Comparison of ENCODE assay signal across 24 cellular contexts in genomic region chr2:102486941-102487702, GRCh38. TPM values are rescaled to one million over a fixed set of nuclear protein-coding genes. Genes with fewer than 3 reads are reported as not detected.
DNase-seq lines count a peak whose midpoint lies in the region; ATAC-seq and TF ChIP-seq lines count a peak whose summit lies in the region.
"Had no signal": no experiment of that assay in that cellular context is flagged by ENCODE, and none has a peak within 500 bp of the region (broad histone marks: within the 10 kb centered on the region; RNA-seq: fewer than 3 reads in every experiment).

No MANE protein-coding gene starts in this region.

- no peaks in the 10 kb centered on the region for H3K79me2 ChIP-seq in PC-3 (ENCODE audit: low read length)

- no peaks in the 10 kb centered on the region for H3K9me3 Mint-ChIP-seq in stimulated activated effector memory CD8-positive, alpha-beta T cell treated with anti-CD3 and anti-CD28 coated beads, Interleukin-12 subunit alpha, Interleukin-12 subunit beta, amount 100 ng/mL, for 72 hours
- H3K9me3 Mint-ChIP-seq in activated CD4-positive, alpha-beta T cell treated with anti-CD3 and anti-CD28 coated beads for 36 hours (ENCODE audit: low read depth) = no peaks in the 10 kb centered on the region
- H3K9me3 Mint-ChIP-seq: activated naive CD4-positive, alpha-beta T cell treated with anti-CD3 and anti-CD28 coated beads for 36 hours had no signal

- POLR2A ChIA-PET in PC-3 (lab: Charles Lee; ENCODE audit: unreplicated experiment) = no interaction called here
- POLR2A ChIA-PET in activated CD4-positive, alpha-beta T cell treated with anti-CD3 and anti-CD28 coated beads for 36 hours (lab: Charles Lee) = interaction anchor here (0.8 kb wide), 1 partner anchor 99 kb away, joined by 4 read pairs; no protein-coding TSS in a partner anchor

- H3K4me1 ChIP-seq in PC-3 (ENCODE audit: insufficient read depth, low read length) = peaks cover 14% of the 10 kb centered on the region
- H3K4me1 ChIP-seq: adrenal gland, pancreas had no signal

- peaks cover 27% of the 10 kb centered on the region for H3K4me1 Mint-ChIP-seq in stimulated activated effector memory CD8-positive, alpha-beta T cell treated with anti-CD3 and anti-CD28 coated beads, Interleukin-12 subunit alpha, Interleukin-12 subunit beta, amount 100 ng/mL, for 72 hours
- peaks cover 8% of the 10 kb centered on the region for H3K4me1 Mint-ChIP-seq in activated CD4-positive, alpha-beta T cell treated with anti-CD3 and anti-CD28 coated beads for 36 hours

- peaks cover 23% of the 10 kb centered on the region for H3K27me3 Mint-ChIP-seq in activated CD4-positive, alpha-beta T cell treated with anti-CD3 and anti-CD28 coated beads for 36 hours

- ATAC-seq in PC-3 (no peak), left colon (peak; percentile 32)
- peak; percentile 8 for ATAC-seq in stimulated activated effector memory CD8-positive, alpha-beta T cell treated with anti-CD3 and anti-CD28 coated beads, Interleukin-12 subunit alpha, Interleukin-12 subunit beta, amount 100 ng/mL, for 72 hours
- no peak for ATAC-seq in activated CD4-positive, alpha-beta T cell treated with anti-CD3 and anti-CD28 coated beads for 36 hours
- ATAC-seq: K562, left ventricle myocardium superior had no signal

- H3K9ac ChIP-seq in PC-3 (ENCODE audit: low read length) = no peak overlapping the region

- H4K20me1 ChIP-seq in PC-3 (ENCODE audit: low read length) = no peaks in the 10 kb centered on the region

- no peaks in the 10 kb centered on the region for H3K27me3 ChIP-seq in PC-3 (ENCODE audit: low read length)
- H3K27me3 ChIP-seq: adrenal gland, pancreas had no signal

- H3K27ac ChIP-seq in PC-3 (ENCODE audit: low read length) = peak overlapping the region; percentile 73
- H3K27ac ChIP-seq: adrenal gland, pancreas, WERI-Rb-1 had no signal

- H3K9me2 ChIP-seq in PC-3 (replicated peaks; ENCODE audit: low read length) = no peaks in the 10 kb centered on the region

- H3F3A ChIP-seq in PC-3 (ENCODE audit: low read length, unreplicated experiment) = no peaks in the 10 kb centered on the region

- H3K4me3 ChIP-seq in PC-3 (ENCODE audit: low read length) (peak overlapping the region; percentile 48; the same call in 1 of the 2 replicates), epithelial cell of esophagus (ENCODE audit: low read length) (no peak overlapping the region)
- H3K4me3 ChIP-seq: adrenal gland, K562, pancreas had no signal

- H3K36me3 Mint-ChIP-seq in stimulated activated effector memory CD8-positive, alpha-beta T cell treated with anti-CD3 and anti-CD28 coated beads, Interleukin-12 subunit alpha, Interleukin-12 subunit beta, amount 100 ng/mL, for 72 hours = no peaks in the 10 kb centered on the region
- no peaks in the 10 kb centered on the region for H3K36me3 Mint-ChIP-seq in activated CD4-positive, alpha-beta T cell treated with anti-CD3 and anti-CD28 coated beads for 36 hours (ENCODE audit: low read depth)

- BruUV-seq in PC-3 (replicated peaks; lab: Mats Ljungman, UMichigan) = no TSS peak

- no peak for TF ChIP-seq CTCF in PC-3 (conservative IDR thresholded peaks at IDR 0.05; ENCODE audit: low read depth, low read length)
- TF ChIP-seq CTCF in epithelial cell of esophagus (IDR thresholded peaks at IDR 0.05; ENCODE audit: insufficient read depth, low read depth, low read length, missing control alignments) = no peak

- CTCF ChIA-PET in PC-3 (lab: Charles Lee) = no interaction called here
- CTCF ChIA-PET in activated CD4-positive, alpha-beta T cell treated with anti-CD3 and anti-CD28 coated beads for 36 hours (lab: Charles Lee) = interaction anchor here (0.6 to 3.7 kb wide), 3 partner anchors 14 to 321 kb away, joined by 3 to 13 read pairs (median 3); partner anchors contain the start of gene SLC9A4

- H3K27ac Mint-ChIP-seq in stimulated activated effector memory CD8-positive, alpha-beta T cell treated with anti-CD3 and anti-CD28 coated beads, Interleukin-12 subunit alpha, Interleukin-12 subunit beta, amount 100 ng/mL, for 72 hours = no peak overlapping the region
- H3K27ac Mint-ChIP-seq in activated CD4-positive, alpha-beta T cell treated with anti-CD3 and anti-CD28 coated beads for 36 hours = no peak overlapping the region
- H3K27ac Mint-ChIP-seq: activated naive CD4-positive, alpha-beta T cell treated with anti-CD3 and anti-CD28 coated beads for 36 hours; activated T-helper 1 cell treated with anti-CD3 and anti-CD28 coated beads, Interleukin-12 subunit alpha, Interleukin-12 subunit beta, Interleukin-2, Interleukin-4 antibody, amounts not matched to agents 30 ng/mL and 10 ng/mL and 1 ng/mL, durations not matched to agents 14 hours and 24 hours and 36 hours had no signal

- H3K9me3 ChIP-seq in PC-3 (ENCODE audit: low read length) = no peaks in the 10 kb centered on the region
- H3K9me3 ChIP-seq: adrenal gland, pancreas had no signal

- H3K36me3 ChIP-seq in PC-3 (ENCODE audit: low read depth, low read length) = no peaks in the 10 kb centered on the region
- H3K36me3 ChIP-seq: adrenal gland, pancreas, WERI-Rb-1 had no signal

- H3K4me2 ChIP-seq in PC-3 (ENCODE audit: low read length) = peak overlapping the region; percentile 80

- intact Hi-C loops in PC-3 (cut with micrococcal nuclease) (no loop called here), left colon (cut with DNase I, micrococcal nuclease) (no loop called here)
- intact Hi-C loops in activated CD4-positive, alpha-beta T cell treated with anti-CD3 and anti-CD28 coated beads for 36 hours (cut with DNase I, micrococcal nuclease) = no loop called here

- DNase-seq in PC-3 (no peak), epithelial cell of esophagus (ENCODE audit: low read depth) (peak; percentile 80), left colon (no peak), HuH-7 (ENCODE audit: low spot score) (no peak), NCI-H1105 treated with DMSO at 0.1 percent for 48 hours (lab: John Stamatoyannopoulos, UW) (no peak), NCI-H1417 (lab: John Stamatoyannopoulos, UW) (no peak)
- no peak for DNase-seq in stimulated activated effector memory CD8-positive, alpha-beta T cell treated with anti-CD3 and anti-CD28 coated beads, Interleukin-12 subunit alpha, Interleukin-12 subunit beta, amount 100 ng/mL, for 72 hours (ENCODE audit: low spot score in 2 of 2)
- no peak for DNase-seq in activated CD4-positive, alpha-beta T cell treated with anti-CD3 and anti-CD28 coated beads for 36 hours
- DNase-seq: activated CD4-positive, alpha-beta T cell treated with anti-CD3 and anti-CD28 coated beads, Interleukin-2, amount 50 U/mL, for 4 hours; activated naive CD4-positive, alpha-beta T cell treated with anti-CD3 and anti-CD28 coated beads for 36 hours; adrenal gland; H7; left ventricle myocardium superior; MM.1S; NCI-H146; NCI-H510A; stimulated activated CD4-positive, alpha-beta T cell treated with anti-CD3 and anti-CD28 coated beads, Interleukin-4, amount 100 ng/mL, for 1 hour; substantia nigra; WERI-Rb-1 had no signal

- H2AFZ ChIP-seq in PC-3 (ENCODE audit: low read length) = peak overlapping the region; percentile 73; the same call in 1 of the 2 replicates

- H3K4me3 Mint-ChIP-seq in stimulated activated effector memory CD8-positive, alpha-beta T cell treated with anti-CD3 and anti-CD28 coated beads, Interleukin-12 subunit alpha, Interleukin-12 subunit beta, amount 100 ng/mL, for 72 hours = no peak overlapping the region
- no peak overlapping the region for H3K4me3 Mint-ChIP-seq in activated CD4-positive, alpha-beta T cell treated with anti-CD3 and anti-CD28 coated beads for 36 hours
- H3K4me3 Mint-ChIP-seq: activated naive CD4-positive, alpha-beta T cell treated with anti-CD3 and anti-CD28 coated beads for 36 hours; activated T-helper 1 cell treated with anti-CD3 and anti-CD28 coated beads, Interleukin-12 subunit alpha, Interleukin-12 subunit beta, Interleukin-2, Interleukin-4 antibody, amounts not matched to agents 30 ng/mL and 10 ng/mL and 1 ng/mL, durations not matched to agents 14 hours and 24 hours and 36 hours; nephron had no signal

RNA-seq across cellular contexts. Expression of gene SLC9A4, which starts 14.1 kb away (rescaled TPM):
- 0.04 TPM in 1 of 2 replicates, not detected in the other for total RNA-seq in PC-3 (2014; rRNA removed)
- under 1 TPM; 0.09 to 0.34 TPM for total RNA-seq in left colon
- under 1 TPM in 1 of 2 experiments, not detected in 1; 0.11 TPM for total RNA-seq in activated CD4-positive, alpha-beta T cell treated with anti-CD3 and anti-CD28 coated beads for 36 hours
- total RNA-seq: activated T-helper 1 cell treated with anti-CD3 and anti-CD28 coated beads, Interleukin-12 subunit alpha, Interleukin-12 subunit beta, Interleukin-2, Interleukin-4 antibody, amounts not matched to agents 30 ng/mL and 10 ng/mL and 1 ng/mL, durations not matched to agents 14 hours and 24 hours and 36 hours; adrenal gland; H7; HT1080; left ventricle myocardium superior had no signal

Comparison
In these comparisons a context has a peak if more than half of its experiments do, and no peak if none do; other contexts are left out.
1. ATAC-seq: peak in left colon (single experiment) and stimulated activated effector memory CD8-positive, alpha-beta T cell treated with anti-CD3 and anti-CD28 coated beads, Interleukin-12 subunit alpha, Interleukin-12 subunit beta, amount 100 ng/mL, for 72 hours (single experiment); none in PC-3 (single experiment) and activated CD4-positive, alpha-beta T cell treated with anti-CD3 and anti-CD28 coated beads for 36 hours (single experiment).